Comparison of ENCODE assay signal across 21 cellular contexts in the genomic region with DNA sequence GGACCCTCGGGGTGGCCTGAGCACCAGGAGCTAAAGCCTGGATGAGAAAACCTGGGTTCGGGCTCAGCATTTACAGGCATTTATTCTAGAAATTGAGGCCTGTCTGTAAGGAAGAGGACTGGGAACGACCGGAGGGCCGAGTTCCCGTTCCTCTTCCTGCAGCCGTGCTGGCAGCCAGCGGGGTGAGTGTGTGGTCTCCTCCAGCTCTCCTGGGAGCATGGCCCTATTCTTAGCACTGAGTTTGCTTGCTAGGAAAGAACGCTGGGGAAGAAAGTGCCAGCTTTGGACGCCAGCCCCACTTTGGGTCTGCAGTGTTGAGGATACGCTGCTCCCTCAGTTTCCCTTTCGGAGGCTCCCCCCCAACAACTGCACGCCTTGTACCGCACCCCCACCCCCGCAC. TPM values are rescaled to one million over a fixed set of nuclear protein-coding genes. Genes with fewer than 3 reads are reported as not detected.
A peak's percentile ranks its signal among the peaks of the same experiment; 100 is the strongest.
DNase-seq lines count a peak whose midpoint lies in the region; ATAC-seq and TF ChIP-seq lines count a peak whose summit lies in the region.
"Had no signal": no experiment of that assay in that cellular context is flagged by ENCODE, and none has a peak within 500 bp of the region (broad histone marks: within the 10 kb centered on the region; RNA-seq: fewer than 3 reads in every experiment).

No MANE protein-coding gene starts in this region.

- H3K18ac ChIP-seq in neuronal stem cell (ENCODE audit: low read length) = no peak overlapping the region

- no peak overlapping the region for H3K4me2 ChIP-seq in neuronal stem cell (ENCODE audit: insufficient read depth, low read length, poor library complexity, severe bottlenecking)
- H3K4me2 ChIP-seq: KMS-11 had no signal

- H3K23ac ChIP-seq in neuronal stem cell (ENCODE audit: low read depth, low read length, poor library complexity) = no peak overlapping the region

- H3K27ac ChIP-seq in heart left ventricle = no peak overlapping the region
- peak overlapping the region; percentile 54 for H3K27ac ChIP-seq in angular gyrus (ENCODE audit: low read depth, low read length)
- no peak overlapping the region for H3K27ac ChIP-seq in neuronal stem cell (replicated peaks; ENCODE audit: low read length)
- H3K27ac ChIP-seq in thoracic aorta = peak overlapping the region; percentile 27 to 54
- no peak overlapping the region for H3K27ac ChIP-seq in gastrocnemius medialis
- H3K27ac ChIP-seq: 22Rv1, HL-60, KMS-11 had no signal

- H3K4ac ChIP-seq in neuronal stem cell (ENCODE audit: low read length) = no peak overlapping the region

- intact Hi-C loops in heart left ventricle (cut with DNase I) (no loop called here), Right ventricle myocardium inferior (cut with DNase I) (no loop called here), gastrocnemius medialis (cut with DNase I; ENCODE audit: low total_unique reads) (no loop called here)

- peak in 3 of 5 donors; percentile 18 to 48 (median 39) for DNase-seq in heart left ventricle
- DNase-seq in Right ventricle myocardium inferior (ENCODE audit: missing footprints) = no peak
- no peak for DNase-seq in neuronal stem cell (ENCODE audit: low spot score)
- DNase-seq in thoracic aorta (ENCODE audit: low spot score) = no peak
- DNase-seq in DMS153 treated with DMSO at 0.1 percent for 48 hours (lab: John Stamatoyannopoulos, UW; ENCODE audit: unreplicated experiment) = no peak
- no peak for DNase-seq in pons (ENCODE audit: low spot score)
- DNase-seq in gastrocnemius medialis = no peak
- DNase-seq: Calu3, DND-41, NCI-H1092 treated with DMSO at 0.1 percent for 48 hours, NCI-H1436, NCI-H187 treated with DMSO at 0.1 percent for 48 hours, NCI-H2171 treated with DMSO at 0.1 percent for 48 hours, NCI-H524, NCI-H774 had no signal

- H3K9ac ChIP-seq in neuronal stem cell (ENCODE audit: low read depth, low read length, poor library complexity) = no peak overlapping the region
- H3K9ac ChIP-seq: KMS-11 had no signal

- no peak overlapping the region for H2BK5ac ChIP-seq in neuronal stem cell (ENCODE audit: low read length)

- no peaks in the 10 kb centered on the region for H3K79me1 ChIP-seq in neuronal stem cell (ENCODE audit: low read depth, low read length)

- peaks cover 0 to 10% (median 0%) of the 10 kb centered on the region in 12 donors for H3K4me1 ChIP-seq in heart left ventricle
- peaks cover 0 to 11% of the 10 kb centered on the region in 2 donors for H3K4me1 ChIP-seq in neuronal stem cell (ENCODE audit: control insufficient read depth in 2 of 2, insufficient read depth in 1 of 2, low read depth in 1 of 2, low read length in 2 of 2)
- H3K4me1 ChIP-seq in thoracic aorta (ENCODE audit: control insufficient read depth in 1 of 2, low read depth in 2 of 2) = peaks cover 16 to 30% of the 10 kb centered on the region in 2 donors
- peaks cover 0 to 12% of the 10 kb centered on the region in 2 donors for H3K4me1 ChIP-seq in gastrocnemius medialis

- no peak overlapping the region for H2AFZ ChIP-seq in neuronal stem cell (ENCODE audit: low read length)

- 37 to 54% (median 52%) methylated on average over 13 to 15 of the region's 15 CpGs for WGBS in heart left ventricle, 4 donors
- WGBS in neuronal stem cell (ENCODE audit: extremely low coverage in 2 of 2, insufficient read length in 2 of 2, insufficient replicate concordance in 1 of 2), 2 donors = no CpG with 5 or more reads among the region's 15 CpGs

- no peak overlapping the region for H2BK12ac ChIP-seq in neuronal stem cell (ENCODE audit: low read length)

- TF ChIP-seq POLR2A in heart left ventricle (IDR thresholded peaks at IDR 0.05) (no peak), gastrocnemius medialis (IDR thresholded peaks at IDR 0.05) (no peak)

- H4K91ac ChIP-seq in neuronal stem cell (ENCODE audit: low read depth, low read length, poor library complexity) = no peak overlapping the region

- TF ChIP-seq CTCF in heart left ventricle (IDR thresholded peaks at IDR 0.05) = no peak
- TF ChIP-seq CTCF in thoracic aorta (IDR thresholded peaks at IDR 0.05) = no peak
- no peak for TF ChIP-seq CTCF in gastrocnemius medialis (IDR thresholded peaks at IDR 0.05 in 4 of 5, conservative IDR thresholded peaks at IDR 0.05 in 1 of 5)

- in situ Hi-C loops in gastrocnemius medialis (cut with MboI; ENCODE audit: low sequenced_read_pairs in 4 of 4) = no loop called here

- H4K8ac ChIP-seq in neuronal stem cell (ENCODE audit: low read depth, low read length) = no peak overlapping the region

- H3K9me3 ChIP-seq in heart left ventricle = no peaks in the 10 kb centered on the region
- H3K9me3 ChIP-seq in neuronal stem cell (replicated peaks in 1 of 2; ENCODE audit: control insufficient read depth in 2 of 2, insufficient read depth in 1 of 2, low read depth in 1 of 2, low read length in 2 of 2) = no peaks in the 10 kb centered on the region
- H3K9me3 ChIP-seq in thoracic aorta = no peaks in the 10 kb centered on the region
- no peaks in the 10 kb centered on the region for H3K9me3 ChIP-seq in gastrocnemius medialis

- peak overlapping the region; percentile 57 for H2AK5ac ChIP-seq in neuronal stem cell (ENCODE audit: low read depth, low read length)

- H3K14ac ChIP-seq in neuronal stem cell (ENCODE audit: low read length) = no peak overlapping the region

- H3K36me3 ChIP-seq in heart left ventricle = no peaks in the 10 kb centered on the region
- peaks cover 0 to 28% of the 10 kb centered on the region in 2 donors for H3K36me3 ChIP-seq in neuronal stem cell (replicated peaks in 1 of 2; ENCODE audit: control insufficient read depth in 2 of 2, insufficient read depth in 2 of 2, low read length in 2 of 2)
- H3K36me3 ChIP-seq in thoracic aorta = no peaks in the 10 kb centered on the region
- H3K36me3 ChIP-seq in gastrocnemius medialis = no peaks in the 10 kb centered on the region

- H3K4me3 ChIP-seq in heart left ventricle (no peak overlapping the region), neuronal stem cell (ENCODE audit: low read length in 2 of 2) (no peak overlapping the region), thoracic aorta (peak overlapping the region; percentile 25), gastrocnemius medialis (no peak overlapping the region)

- no peak overlapping the region for H2BK120ac ChIP-seq in neuronal stem cell (ENCODE audit: low read depth, low read length)

- H3K27me3 ChIP-seq in heart left ventricle (peaks cover 0 to 42% (median 13%) of the 10 kb centered on the region in 9 donors), neuronal stem cell (ENCODE audit: control insufficient read depth in 3 of 3, insufficient read depth in 3 of 3, low read depth in 1 of 3, low read length in 3 of 3) (no peaks in the 10 kb centered on the region), thoracic aorta (replicated peaks; ENCODE audit: insufficient read depth) (no peaks in the 10 kb centered on the region), gastrocnemius medialis (peaks cover 0 to 10% (median 5%) of the 10 kb centered on the region in 3 donors)

- ATAC-seq in heart left ventricle = peak in 2 of 4 donors; percentile 58 to 59
- ATAC-seq in Right ventricle myocardium inferior = no peak
- no peak for ATAC-seq in thoracic aorta (ENCODE audit: insufficient number of reproducible peaks, low FRiP score, low read depth)
- ATAC-seq in gastrocnemius medialis = no peak
- ATAC-seq: HCT116 had no signal

- H2BK15ac ChIP-seq in neuronal stem cell (ENCODE audit: low read length) = no peak overlapping the region

RNA-seq across cellular contexts. Expression of a gene that starts 49.6 kb away (rescaled TPM):
- total RNA-seq in heart left ventricle (under 1 TPM in 4 of 9 donors, not detected in 5; 0.13 to 0.21 (median 0.15) TPM), Right ventricle myocardium inferior (not detected), thoracic aorta (under 1 TPM in 1 of 2 donors, not detected in 1; 0.14 TPM), gastrocnemius medialis (not detected)
- polyA plus RNA-seq in heart left ventricle = under 1 TPM in 1 of 2 donors, not detected in 1; 0.07 TPM
- polyA plus RNA-seq in neuronal stem cell (2013, experiment 1 of 2) = 5.6 TPM
- polyA plus RNA-seq in neuronal stem cell (2013, experiment 2 of 2) = 5.4 TPM
- polyA plus RNA-seq: IgD-negative memory B cell had no signal

Comparison
In these comparisons a context has a peak if more than half of its experiments do, and no peak if none do; other contexts are left out.
1. DNase-seq: peak in heart left ventricle (3 of 5); none in Right ventricle myocardium inferior (single experiment), neuronal stem cell (single experiment), thoracic aorta (single experiment), DMS153 treated with DMSO at 0.1 percent for 48 hours (single experiment), pons (single experiment) and gastrocnemius medialis (0 of 2).
2. H3K27ac ChIP-seq: peak in angular gyrus (single experiment) and thoracic aorta (2 of 2); none in heart left ventricle (0 of 12), neuronal stem cell (single experiment) and gastrocnemius medialis (0 of 4).